In the genomic region with DNA sequence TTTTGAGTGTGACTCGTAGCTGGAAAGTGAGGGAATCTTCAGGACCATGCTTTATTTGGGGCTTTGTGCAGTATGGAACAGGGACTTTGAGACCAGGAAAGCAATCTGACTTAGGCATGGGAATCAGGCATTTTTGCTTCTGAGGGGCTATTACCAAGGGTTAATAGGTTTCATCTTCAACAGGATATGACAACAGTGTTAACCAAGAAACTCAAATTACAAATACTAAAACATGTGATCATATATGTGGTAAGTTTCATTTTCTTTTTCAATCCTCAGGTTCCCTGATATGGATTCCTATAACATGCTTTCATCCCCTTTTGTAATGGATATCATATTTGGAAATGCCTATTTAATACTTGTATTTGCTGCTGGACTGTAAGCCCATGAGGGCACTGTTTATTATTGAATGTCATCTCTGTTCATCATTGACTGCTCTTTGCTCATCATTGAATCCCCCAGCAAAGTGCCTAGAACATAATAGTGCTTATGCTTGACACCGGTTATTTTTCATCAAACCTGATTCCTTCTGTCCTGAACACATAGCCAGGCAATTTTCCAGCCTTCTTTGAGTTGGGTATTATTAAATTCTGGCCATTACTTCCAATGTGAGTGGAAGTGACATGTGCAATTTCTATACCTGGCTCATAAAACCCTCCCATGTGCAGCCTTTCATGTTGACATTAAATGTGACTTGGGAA, we compare ENCODE assay signal across 1 cellular context.
TF ChIP-seq lines count a peak whose summit lies in the region.

No MANE protein-coding gene starts in this region.

TF ChIP-seq in GM12878, 131 proteins besides CTCF, POLR2A, EP300 and RAD21:
- TF ChIP-seq ATF7 (IDR thresholded peaks at IDR 0.05; ENCODE audit: low read depth) (0 out of 2 replicates have a peak, but pooled peaks have one; percentile 12), PML (IDR thresholded peaks at IDR 0.05; ENCODE audit: low read length) (no peak)
